1 cellular context compared by ENCODE assay signal in the genomic region with DNA sequence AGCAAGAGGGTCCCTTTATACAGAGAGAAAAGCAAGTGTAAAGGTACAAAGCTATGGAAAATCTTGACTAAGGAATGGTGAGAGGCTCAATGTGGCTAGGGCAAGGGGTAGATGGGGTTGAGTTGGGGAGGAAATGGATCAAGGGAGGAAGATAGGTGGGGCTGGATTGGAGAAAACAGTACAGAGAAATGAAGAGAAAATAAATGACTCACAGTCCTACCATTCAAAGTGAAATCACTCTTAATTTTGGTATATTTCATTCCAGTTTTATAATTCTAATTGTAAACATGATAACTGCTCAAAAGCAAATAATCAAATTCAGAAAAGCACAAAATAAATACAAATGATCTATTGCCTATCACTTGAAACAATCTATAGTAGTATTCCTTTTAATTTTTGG.
TF ChIP-seq lines count a peak whose summit lies in the region.

No MANE protein-coding gene starts in this region.

TF ChIP-seq in HepG2, 621 proteins besides CTCF, POLR2A, EP300 and RAD21:
- peak; percentile 83 for TF ChIP-seq HNRNPK (IDR thresholded peaks at IDR 0.05; ENCODE audit: low read depth, low read length, poor library complexity, severe bottlenecking)
- TF ChIP-seq, protein P1, sequence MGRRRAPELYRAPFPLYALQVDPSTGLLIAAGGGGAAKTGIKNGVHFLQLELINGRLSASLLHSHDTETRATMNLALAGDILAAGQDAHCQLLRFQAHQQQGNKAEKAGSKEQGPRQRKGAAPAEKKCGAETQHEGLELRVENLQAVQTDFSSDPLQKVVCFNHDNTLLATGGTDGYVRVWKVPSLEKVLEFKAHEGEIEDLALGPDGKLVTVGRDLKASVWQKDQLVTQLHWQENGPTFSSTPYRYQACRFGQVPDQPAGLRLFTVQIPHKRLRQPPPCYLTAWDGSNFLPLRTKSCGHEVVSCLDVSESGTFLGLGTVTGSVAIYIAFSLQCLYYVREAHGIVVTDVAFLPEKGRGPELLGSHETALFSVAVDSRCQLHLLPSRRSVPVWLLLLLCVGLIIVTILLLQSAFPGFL (CRISPR knock-in tag; IDR thresholded peaks at IDR 0.05), result no peak
TF ChIP-seq in HepG2: peak in this region for 1.
